Comparison of ENCODE assay signal across 11 cellular contexts in genomic region chr5:179766021-179766725, GRCh38. TPM values are rescaled to one million over a fixed set of nuclear protein-coding genes. Genes with fewer than 3 reads are reported as not detected.
DNase-seq lines count a peak whose midpoint lies in the region; ATAC-seq and TF ChIP-seq lines count a peak whose summit lies in the region.
"Had no signal": no experiment of that assay in that cellular context is flagged by ENCODE, and none has a peak within 500 bp of the region (broad histone marks: within the 10 kb centered on the region; RNA-seq: fewer than 3 reads in every experiment).

No MANE protein-coding gene starts in this region.

- H4K91ac ChIP-seq in IMR-90 (ENCODE audit: insufficient read depth, low read depth, low read length): peak overlapping the region; percentile 86

- H2AK5ac ChIP-seq in IMR-90 (ENCODE audit: low read depth, low read length): peak overlapping the region; percentile 97

- H2AK9ac ChIP-seq in IMR-90 (replicated peaks; ENCODE audit: low read depth, low read length, poor library complexity): peak overlapping the region; percentile 89

- dilution Hi-C loops in IMR-90 (cut with HindIII; ENCODE audit: low sequenced_read_pairs, unreplicated experiment): no loop called here

- peak overlapping the region; percentile 75 for H2BK5ac ChIP-seq in IMR-90 (ENCODE audit: low read depth, low read length, poor library complexity, severe bottlenecking)

- peaks cover 29% of the 10 kb centered on the region for H3K4me1 Mint-ChIP-seq in central memory CD8-positive, alpha-beta T cell

- H3K18ac ChIP-seq in IMR-90 (ENCODE audit: low read depth, low read length): peak overlapping the region; percentile 25; the same call in 1 of the 2 replicates

- no peak overlapping the region for H3K4me3 Mint-ChIP-seq in central memory CD8-positive, alpha-beta T cell
- H3K4me3 Mint-ChIP-seq: stimulated activated naive CD8-positive, alpha-beta T cell treated with anti-CD3 and anti-CD28 coated beads, Interleukin-15, Interleukin-2, amounts not matched to agents 100 ng/mL and 50 ng/mL, for 24 hours had no signal

- no peak for ATAC-seq in IMR-90 (ENCODE audit: low read depth)
- no peak for ATAC-seq in central memory CD8-positive, alpha-beta T cell (replicated peaks; ENCODE audit: extremely low read depth, poor library complexity, severe bottlenecking)
- ATAC-seq in lower lobe of right lung: no peak
- no peak for ATAC-seq in HG03095 (IDR thresholded peaks at IDR 0.05; ENCODE audit: unreplicated experiment)
- no peak for ATAC-seq in HG02852 (IDR thresholded peaks at IDR 0.05; ENCODE audit: unreplicated experiment)

- H3K36me3 ChIP-seq in IMR-90 (ENCODE audit: control insufficient read depth, insufficient read depth, low read length): peaks cover 35% of the 10 kb centered on the region
- peaks cover 59% of the 10 kb centered on the region for H3K36me3 ChIP-seq in lower lobe of right lung
- H3K36me3 ChIP-seq in H7 (replicated peaks; ENCODE audit: control insufficient read depth, insufficient read depth, low read length): peaks cover 32% of the 10 kb centered on the region

- H3K27me3 Mint-ChIP-seq in central memory CD8-positive, alpha-beta T cell: no peaks in the 10 kb centered on the region
- H3K27me3 Mint-ChIP-seq: stimulated activated naive CD8-positive, alpha-beta T cell treated with anti-CD3 and anti-CD28 coated beads, Interleukin-15, Interleukin-2, amounts not matched to agents 100 ng/mL and 50 ng/mL, for 24 hours had no signal

- H3K4me3 ChIP-seq in IMR-90 (ENCODE audit: insufficient read depth, low read depth, low read length) (no peak overlapping the region), lower lobe of right lung (no peak overlapping the region), H7 (ENCODE audit: insufficient read depth, low read depth, low read length) (no peak overlapping the region)
- H3K4me3 ChIP-seq: hepatocyte had no signal

- no peak overlapping the region; the same call in 1 of the 2 replicates for H3K9ac ChIP-seq in IMR-90 (ENCODE audit: low read depth, low read length)

- H3K79me1 ChIP-seq in IMR-90 (ENCODE audit: low read depth in 1 of 2, low read length in 2 of 2): peaks cover 37 to 78% of the 10 kb centered on the region in 2 experiments

- H3K27me3 ChIP-seq in IMR-90 (ENCODE audit: control insufficient read depth, insufficient read depth, low read length) (no peaks in the 10 kb centered on the region), lower lobe of right lung (ENCODE audit: low read depth) (no peaks in the 10 kb centered on the region), H7 (ENCODE audit: control insufficient read depth, insufficient read depth, low read length) (no peaks in the 10 kb centered on the region)
- H3K27me3 ChIP-seq: hepatocyte had no signal

- POLR2A ChIA-PET in IMR-90 (lab: Charles Lee; ENCODE audit: unreplicated experiment): no interaction called here

- DNase-seq in A172 (ENCODE audit: low spot score): peak; percentile 70
- peak; percentile 72 for DNase-seq in IMR-90
- no peak for DNase-seq in central memory CD8-positive, alpha-beta T cell (ENCODE audit: low spot score in 2 of 2)
- no peak for DNase-seq in lower lobe of right lung
- no peak for DNase-seq in HPDE6-E6E7 (ENCODE audit: extremely low spot score)
- DNase-seq in H7: no peak
- DNase-seq: NCI-H1092 treated with DMSO at 0.1 percent for 48 hours had no signal

- peak overlapping the region; percentile 62 for H3K14ac ChIP-seq in IMR-90 (replicated peaks; ENCODE audit: low read depth, low read length)

- TF ChIP-seq POLR2A in IMR-90 (IDR thresholded peaks at IDR 0.05; ENCODE audit: low read depth, low read length): no peak

- H3K4me2 ChIP-seq in IMR-90 (ENCODE audit: low read depth, low read length): peak overlapping the region; percentile 16; the same call in 1 of the 2 replicates
- H3K4me2 ChIP-seq: hepatocyte had no signal

- in situ Hi-C loops in IMR-90 (cut with MboI; ENCODE audit: low sequenced_read_pairs): no loop called here

- H3K4me1 ChIP-seq in IMR-90 (ENCODE audit: control insufficient read depth, insufficient read depth, low read length) (peaks cover 35% of the 10 kb centered on the region), lower lobe of right lung (peaks cover 65% of the 10 kb centered on the region)

- CTCF ChIA-PET in IMR-90 (lab: Yijun Ruan, JAX): interaction anchor here (0.9 kb wide), 1 partner anchor 11 kb away, joined by 3 read pairs; no protein-coding TSS in a partner anchor

- peak overlapping the region; percentile 68 to 79; a peak in 3 of 4 replicates for H4K8ac ChIP-seq in IMR-90 (ENCODE audit: low read depth in 2 of 2, low read length in 2 of 2)

- H2BK120ac ChIP-seq in IMR-90 (ENCODE audit: low read depth, low read length): peak overlapping the region; percentile 82

- peaks cover 21% of the 10 kb centered on the region for H3K9me1 ChIP-seq in IMR-90 (ENCODE audit: insufficient read depth, low read length)

- 0 out of 2 replicates have a peak overlapping the region, but pooled peaks have one; percentile 30 for H3K56ac ChIP-seq in IMR-90 (ENCODE audit: extremely low read depth, insufficient read depth, low read length)

- peaks cover 41% of the 10 kb centered on the region for H3K36me3 Mint-ChIP-seq in central memory CD8-positive, alpha-beta T cell (ENCODE audit: insufficient read depth)

- peak overlapping the region; percentile 13 for H3K27ac Mint-ChIP-seq in central memory CD8-positive, alpha-beta T cell (ENCODE audit: low read depth)

- no peak for TF ChIP-seq CTCF in IMR-90 (conservative IDR thresholded peaks at IDR 0.05; ENCODE audit: low read depth, low read length)
- TF ChIP-seq CTCF in lower lobe of right lung (IDR thresholded peaks at IDR 0.05): no peak

- intact Hi-C loops in IMR-90 (cut with micrococcal nuclease) (no loop called here), lower lobe of right lung (cut with DNase I) (no loop called here)

- TF ChIP-seq RAD21 in IMR-90 (IDR thresholded peaks at IDR 0.05; ENCODE audit: low read length): no peak

- no peaks in the 10 kb centered on the region for H3K9me3 ChIP-seq in IMR-90 (ENCODE audit: control insufficient read depth, insufficient read depth, low read length)
- H3K9me3 ChIP-seq in lower lobe of right lung: no peaks in the 10 kb centered on the region

- H4K20me1 ChIP-seq in IMR-90 (ENCODE audit: insufficient read depth, low read length): peaks cover 41% of the 10 kb centered on the region

- H2BK15ac ChIP-seq in IMR-90 (ENCODE audit: low read depth, low read length): peak overlapping the region; percentile 26; the same call in 1 of the 3 replicates

- no peak overlapping the region for H2AFZ ChIP-seq in IMR-90 (replicated peaks; ENCODE audit: low read length, poor library complexity)
- H2AFZ ChIP-seq: hepatocyte had no signal

- no peaks in the 10 kb centered on the region for H3K9me3 Mint-ChIP-seq in central memory CD8-positive, alpha-beta T cell
- H3K9me3 Mint-ChIP-seq: stimulated activated naive CD8-positive, alpha-beta T cell treated with anti-CD3 and anti-CD28 coated beads, Interleukin-15, Interleukin-2, amounts not matched to agents 100 ng/mL and 50 ng/mL, for 24 hours had no signal

- peak overlapping the region; percentile 74 for H2BK20ac ChIP-seq in IMR-90 (ENCODE audit: low read depth, low read length)

- H3K4ac ChIP-seq in IMR-90 (ENCODE audit: low read depth, low read length): peak overlapping the region; percentile 94

- H4K5ac ChIP-seq in IMR-90 (ENCODE audit: low read depth, low read length): peak overlapping the region; percentile 43; the same call in 1 of the 2 replicates

- WGBS in IMR-90 (ENCODE audit: extremely low coverage in 2 of 2, insufficient read length in 1 of 2), 2 experiments: 93% methylated on average over 2 of the region's 20 CpGs; no CpG with 5 or more reads in 1 of the 2 experiments

- peak overlapping the region; percentile 82; the same call in 1 of the 2 replicates for H3K23ac ChIP-seq in IMR-90 (ENCODE audit: low read depth, low read length)

- peak overlapping the region; percentile 82 for H3K27ac ChIP-seq in IMR-90 (ENCODE audit: insufficient read depth, low read length)
- H3K27ac ChIP-seq in lower lobe of right lung: peak overlapping the region; percentile 42
- H3K27ac ChIP-seq: hepatocyte had no signal

- TSS peak; percentile 78 for BruUV-seq in IMR-90 (replicated peaks; lab: Mats Ljungman, UMichigan)

TF ChIP-seq in IMR-90, 13 proteins besides CTCF, POLR2A, EP300 and RAD21:
- TF ChIP-seq NFE2L2 (IDR thresholded peaks at IDR 0.05; ENCODE audit: low read depth, low read length) (0 out of 2 replicates have a peak, but pooled peaks have one; percentile 27), MAFK (IDR thresholded peaks at IDR 0.05; ENCODE audit: low read depth, low read length) (no peak)

RNA-seq across cellular contexts. Expression of gene LTC4S, which starts 27.6 kb away (rescaled TPM):
- total RNA-seq in A172 (2014; rRNA removed; shearing (Covaris generic)): 8.6 and 13.4 TPM in 2 replicates
- not detected in 2 replicates for total RNA-seq in IMR-90 (2012; rRNA removed)
- polyA plus RNA-seq in IMR-90 (2012; rRNA removed): 0.72 and 1.9 TPM in 2 replicates
- polyA plus RNA-seq in IMR-90 (2012; cell fraction: cytosol; rRNA removed): 1.3 and 3.2 TPM in 2 replicates
- polyA plus RNA-seq in IMR-90 (2012; cell fraction: nucleus; rRNA removed; ENCODE audit: low replicate concordance): 2.3 and 12.6 TPM in 2 replicates
- total RNA-seq in lower lobe of right lung: 20.1 TPM
- 0.67 and 5.1 TPM in 2 replicates for total RNA-seq in H7 (2014; rRNA removed; shearing (Covaris generic))
- total RNA-seq: hepatocyte had no signal

RNA-seq across cellular contexts. Expression of gene MAML1, which starts 33.6 kb away (rescaled TPM):
- total RNA-seq in A172 (2014; rRNA removed; shearing (Covaris generic)): 18.1 and 18.9 TPM in 2 replicates
- total RNA-seq in IMR-90 (2012; rRNA removed) (4.7 TPM in 2 replicates), lower lobe of right lung (27.8 TPM)
- polyA plus RNA-seq in IMR-90 (2012; rRNA removed): 10.2 and 20.4 TPM in 2 replicates
- polyA plus RNA-seq in IMR-90 (2012; cell fraction: cytosol; rRNA removed): 4.5 and 7.3 TPM in 2 replicates
- polyA plus RNA-seq in IMR-90 (2012; cell fraction: nucleus; rRNA removed; ENCODE audit: low replicate concordance): 13.3 and 15.0 TPM in 2 replicates
- 21.5 and 22.3 TPM in 2 replicates for total RNA-seq in H7 (2014; rRNA removed; shearing (Covaris generic))

RNA-seq across cellular contexts. Expression of gene MGAT4B, which starts 40.5 kb away (rescaled TPM):
- 352 and 377 TPM in 2 replicates for total RNA-seq in A172 (2014; rRNA removed; shearing (Covaris generic))
- 53.9 and 73.7 TPM in 2 replicates for total RNA-seq in IMR-90 (2012; rRNA removed)
- polyA plus RNA-seq in IMR-90 (2012; rRNA removed): 155 and 164 TPM in 2 replicates
- 148 and 266 TPM in 2 replicates for polyA plus RNA-seq in IMR-90 (2012; cell fraction: cytosol; rRNA removed)
- polyA plus RNA-seq in IMR-90 (2012; cell fraction: nucleus; rRNA removed; ENCODE audit: low replicate concordance): 388 and 999 TPM in 2 replicates
- 105 TPM for total RNA-seq in lower lobe of right lung
- 131 and 148 TPM in 2 replicates for total RNA-seq in H7 (2014; rRNA removed; shearing (Covaris generic))

RNA-seq across cellular contexts. Expression of gene SQSTM1, which starts 54.5 kb away (rescaled TPM):
- 2,241 and 2,527 TPM in 2 replicates for total RNA-seq in A172 (2014; rRNA removed; shearing (Covaris generic))
- total RNA-seq in IMR-90 (2012; rRNA removed) (168 and 184 TPM in 2 replicates), lower lobe of right lung (450 TPM)
- 152 and 201 TPM in 2 replicates for polyA plus RNA-seq in IMR-90 (2012; rRNA removed)
- 153 and 219 TPM in 2 replicates for polyA plus RNA-seq in IMR-90 (2012; cell fraction: cytosol; rRNA removed)
- 377 and 407 TPM in 2 replicates for polyA plus RNA-seq in IMR-90 (2012; cell fraction: nucleus; rRNA removed; ENCODE audit: low replicate concordance)
- total RNA-seq in H7 (2014; rRNA removed; shearing (Covaris generic)): 161 and 184 TPM in 2 replicates

Comparison
In these comparisons a context has a peak if more than half of its experiments do, and no peak if none do; other contexts are left out.
1. DNase-seq: peak in A172 (single experiment) and IMR-90 (single experiment); none in central memory CD8-positive, alpha-beta T cell (0 of 2), lower lobe of right lung (single experiment), HPDE6-E6E7 (single experiment) and H7 (single experiment).